ENCODE assay signal across 9 cellular contexts in the genomic region with DNA sequence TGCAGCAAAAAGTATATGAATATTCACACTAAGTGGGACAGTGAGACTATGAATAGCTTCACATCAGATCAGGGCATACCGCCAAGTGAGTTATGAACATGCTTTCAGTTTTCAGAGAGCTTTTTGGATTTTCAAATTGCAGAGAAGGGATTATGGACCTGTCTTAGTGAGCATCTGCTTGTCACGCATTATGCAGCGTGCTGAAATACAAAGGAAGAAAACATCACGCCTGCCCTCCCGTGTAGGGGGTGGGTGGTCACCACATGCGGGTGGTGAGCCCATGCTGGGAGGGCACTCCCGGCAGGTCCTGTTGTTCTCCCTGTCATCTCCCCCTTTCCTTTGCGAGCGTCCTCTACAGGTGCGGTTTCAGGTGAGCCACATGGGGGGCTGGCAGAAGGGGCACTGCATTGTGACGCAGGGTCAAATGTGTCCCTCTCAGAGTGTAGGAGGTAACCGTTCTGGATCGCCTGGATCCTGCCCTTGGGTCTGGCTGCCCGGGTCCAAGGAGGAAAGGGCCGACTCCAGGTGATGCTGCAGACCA. TPM values are rescaled to one million over a fixed set of nuclear protein-coding genes. Genes with fewer than 3 reads are reported as not detected.
DNase-seq lines count a peak whose midpoint lies in the region; ATAC-seq and TF ChIP-seq lines count a peak whose summit lies in the region.
"Had no signal": no experiment of that assay in that cellular context is flagged by ENCODE, and none has a peak within 500 bp of the region (broad histone marks: within the 10 kb centered on the region; RNA-seq: fewer than 3 reads in every experiment).

No MANE protein-coding gene starts in this region.

- H3K27ac ChIP-seq in brain microvascular endothelial cell: no peak overlapping the region
- no peak overlapping the region for H3K27ac ChIP-seq in vagina

- ATAC-seq in HG03095 (IDR thresholded peaks at IDR 0.05; ENCODE audit: unreplicated experiment) (peak; percentile 15), GM19467 (IDR thresholded peaks at IDR 0.05; ENCODE audit: unreplicated experiment) (no peak)

- no peaks in the 10 kb centered on the region for H3K9me3 ChIP-seq in vagina

- intact Hi-C loops in vagina (cut with DNase I): no loop called here

- H3K4me1 ChIP-seq in vagina: peaks cover 20% of the 10 kb centered on the region

- TF ChIP-seq POLR2A in vagina (IDR thresholded peaks at IDR 0.05): no peak

- H3K27me3 ChIP-seq in brain microvascular endothelial cell (replicated peaks) (no peaks in the 10 kb centered on the region), vagina (no peaks in the 10 kb centered on the region)

- H3K4me3 ChIP-seq in brain microvascular endothelial cell (ENCODE audit: low read depth, low read length) (no peak overlapping the region), vagina (no peak overlapping the region)

- peak; percentile 39 for DNase-seq in stimulated activated CD4-positive, alpha-beta T cell treated with anti-CD3 and anti-CD28 coated beads, Interleukin-4, amount 100 ng/mL, for 24 hours
- DNase-seq in stimulated activated CD4-positive, alpha-beta T cell treated with anti-CD3 and anti-CD28 coated beads, Interleukin-12 subunit alpha, Interleukin-12 subunit beta, amount 100 ng/mL, for 4 hours: no peak
- DNase-seq in brain microvascular endothelial cell (peak; percentile 12), SIG-M5 (lab: John Stamatoyannopoulos, UW) (no peak), vagina (ENCODE audit: extremely low spot score in 2 of 2) (no peak), T-helper 9 cell (no peak)
- DNase-seq: midbrain had no signal

- in situ Hi-C loops in brain microvascular endothelial cell (cut with HindIII; ENCODE audit: low pct_ligation_motif_present, low sequenced_read_pairs): no loop called here

- no peaks in the 10 kb centered on the region for H3K36me3 ChIP-seq in brain microvascular endothelial cell (replicated peaks)
- no peaks in the 10 kb centered on the region for H3K36me3 ChIP-seq in vagina

- no peak for TF ChIP-seq CTCF in brain microvascular endothelial cell (IDR thresholded peaks at IDR 0.05; ENCODE audit: low read depth, low read length, missing control alignments)
- no peak for TF ChIP-seq CTCF in vagina (IDR thresholded peaks at IDR 0.05)

RNA-seq across cellular contexts. Expression of a gene that starts 42.6 kb away (rescaled TPM):
- total RNA-seq in vagina: 14.0 TPM

Comparison
In these comparisons a context has a peak if more than half of its experiments do, and no peak if none do; other contexts are left out.
1. DNase-seq: peak in stimulated activated CD4-positive, alpha-beta T cell treated with anti-CD3 and anti-CD28 coated beads, Interleukin-4, amount 100 ng/mL, for 24 hours (single experiment) and brain microvascular endothelial cell (single experiment); none in stimulated activated CD4-positive, alpha-beta T cell treated with anti-CD3 and anti-CD28 coated beads, Interleukin-12 subunit alpha, Interleukin-12 subunit beta, amount 100 ng/mL, for 4 hours (single experiment), SIG-M5 (single experiment), vagina (0 of 2) and T-helper 9 cell (single experiment).